9 cellular contexts compared by ENCODE assay signal in genomic region chr4:41880840-41881831, GRCh38. TPM values are rescaled to one million over a fixed set of nuclear protein-coding genes. Genes with fewer than 3 reads are reported as not detected.
DNase-seq lines count a peak whose midpoint lies in the region; ATAC-seq, FAIRE-seq and TF ChIP-seq lines count a peak whose summit lies in the region.
"Had no signal": no experiment of that assay in that cellular context is flagged by ENCODE, and none has a peak within 500 bp of the region (broad histone marks: within the 10 kb centered on the region; RNA-seq: fewer than 3 reads in every experiment).

No MANE protein-coding gene starts in this region.

- peaks cover 3% of the 10 kb centered on the region for H4K20me1 ChIP-seq in keratinocyte (ENCODE audit: control insufficient read depth, extremely low read depth, insufficient read depth, low read length)

- peak overlapping the region in 2 of 3 experiments; percentile 29 to 41 for H3K4me3 ChIP-seq in keratinocyte (ENCODE audit: control insufficient read depth in 2 of 3, extremely low read depth in 1 of 3, insufficient read depth in 2 of 3, low read depth in 1 of 3, low read length in 3 of 3)

- no peak for FAIRE-seq in keratinocyte (lab: Jason Lieb, UNC)

- H3K27ac ChIP-seq in keratinocyte (ENCODE audit: control insufficient read depth, insufficient read depth, low read length), result no peak overlapping the region

- no peaks in the 10 kb centered on the region for H3K9me1 ChIP-seq in keratinocyte (ENCODE audit: control insufficient read depth, extremely low read depth, insufficient read depth, low read length)

- H3K36me3 Mint-ChIP-seq in activated CD4-positive, alpha-beta T cell treated with anti-CD3 and anti-CD28 coated beads, Interleukin-2, amount 10 ng/mL, durations not matched to agents 24 days and 14 days (ENCODE audit: low read depth), result no peaks in the 10 kb centered on the region
- no peaks in the 10 kb centered on the region for H3K36me3 Mint-ChIP-seq in activated naive CD8-positive, alpha-beta T cell treated with anti-CD3 and anti-CD28 coated beads, Interleukin-2, amount 10 ng/mL, durations not matched to agents 7 days and 5 days
- no peaks in the 10 kb centered on the region for H3K36me3 Mint-ChIP-seq in stimulated activated naive B cell treated with anti-CD40 and anti-IgM and Interleukin-4, amounts not matched to agents 10 μg/mL and 1 μg/mL and 100 μg/mL, for 72 hours

- ATAC-seq in activated naive CD8-positive, alpha-beta T cell treated with anti-CD3 and anti-CD28 coated beads, Interleukin-2, amount 10 ng/mL, durations not matched to agents 7 days and 5 days (ENCODE audit: low read depth), result no peak
- ATAC-seq in stimulated activated naive B cell treated with anti-CD40 and anti-IgM and Interleukin-4, amounts not matched to agents 10 μg/mL and 1 μg/mL and 100 μg/mL, for 72 hours (replicated peaks), result no peak
- no peak for ATAC-seq in GM19351 (IDR thresholded peaks at IDR 0.05; ENCODE audit: unreplicated experiment)

- H3K79me2 ChIP-seq in keratinocyte (ENCODE audit: control insufficient read depth, insufficient read depth, low read length), result no peaks in the 10 kb centered on the region

- peak overlapping the region; percentile 60 for H3K4me2 ChIP-seq in keratinocyte (ENCODE audit: control insufficient read depth, extremely low read depth, insufficient read depth, low read depth, low read length)

- peaks cover 70% of the 10 kb centered on the region for H3K27me3 ChIP-seq in keratinocyte (ENCODE audit: control insufficient read depth, extremely low read depth, insufficient read depth, low read length)

- H3K4me1 Mint-ChIP-seq in activated CD4-positive, alpha-beta T cell treated with anti-CD3 and anti-CD28 coated beads, Interleukin-2, amount 10 ng/mL, durations not matched to agents 24 days and 14 days, result peaks cover 4% of the 10 kb centered on the region
- H3K4me1 Mint-ChIP-seq in activated naive CD8-positive, alpha-beta T cell treated with anti-CD3 and anti-CD28 coated beads, Interleukin-2, amount 10 ng/mL, durations not matched to agents 7 days and 5 days, result peaks cover 7% of the 10 kb centered on the region
- peaks cover 8 to 39% of the 10 kb centered on the region in 2 donors for H3K4me1 Mint-ChIP-seq in stimulated activated naive B cell treated with anti-CD40 and anti-IgM and Interleukin-4, amounts not matched to agents 10 μg/mL and 1 μg/mL and 100 μg/mL, for 72 hours

- no peaks in the 10 kb centered on the region for H3K9me3 ChIP-seq in keratinocyte (ENCODE audit: control insufficient read depth, low read depth, low read length)

- dilution Hi-C loops in keratinocyte (cut with MboI; ENCODE audit: extremely low pct_ligation_motif_present, low sequenced_read_pairs), result no loop called here

- no peak for TF ChIP-seq CTCF in keratinocyte (optimal IDR thresholded peaks at IDR 0.05 in 1 of 3, IDR thresholded peaks at IDR 0.05 in 1 of 3, conservative IDR thresholded peaks at IDR 0.05 in 1 of 3; ENCODE audit: extremely low read depth in 1 of 3, insufficient read depth in 2 of 3, low read length in 3 of 3)

- peaks cover 67% of the 10 kb centered on the region for H3K27me3 Mint-ChIP-seq in activated CD4-positive, alpha-beta T cell treated with anti-CD3 and anti-CD28 coated beads, Interleukin-2, amount 10 ng/mL, durations not matched to agents 24 days and 14 days
- H3K27me3 Mint-ChIP-seq in activated naive CD8-positive, alpha-beta T cell treated with anti-CD3 and anti-CD28 coated beads, Interleukin-2, amount 10 ng/mL, durations not matched to agents 7 days and 5 days, result peaks cover 81% of the 10 kb centered on the region
- H3K27me3 Mint-ChIP-seq in stimulated activated naive B cell treated with anti-CD40 and anti-IgM and Interleukin-4, amounts not matched to agents 10 μg/mL and 1 μg/mL and 100 μg/mL, for 72 hours, result peaks cover 62 to 72% of the 10 kb centered on the region in 2 donors

- POLR2A ChIA-PET in activated naive CD8-positive, alpha-beta T cell treated with anti-CD3 and anti-CD28 coated beads, Interleukin-2, amount 10 ng/mL, durations not matched to agents 7 days and 5 days (lab: Charles Lee), result no interaction called here

- DNase-seq in activated CD4-positive, alpha-beta T cell treated with anti-CD3 and anti-CD28 coated beads, Interleukin-2, amount 10 ng/mL, durations not matched to agents 24 days and 14 days, result no peak
- DNase-seq in activated CD4-positive, alpha-beta T cell treated with anti-CD3 and anti-CD28 coated beads, Interleukin-2, amount 50 U/mL, for 4 hours, result no peak
- DNase-seq in activated naive CD8-positive, alpha-beta T cell treated with anti-CD3 and anti-CD28 coated beads, Interleukin-2, amount 10 ng/mL, durations not matched to agents 7 days and 5 days, result no peak
- DNase-seq in keratinocyte (ENCODE audit: low read depth, low spot score) (no peak), AG08396 (ENCODE audit: low spot score) (no peak), kidney tubule cell (ENCODE audit: low spot score) (no peak)
- DNase-seq in stimulated activated naive B cell treated with anti-CD40 and anti-IgM and Interleukin-4, amounts not matched to agents 10 μg/mL and 1 μg/mL and 100 μg/mL, for 72 hours, result no peak
- DNase-seq: NK-92 treated with Interleukin-12 subunit alpha and Interleukin-12 subunit beta, amount 100 ng/mL, for 24 hours had no signal

- H3K4me3 Mint-ChIP-seq in activated CD4-positive, alpha-beta T cell treated with anti-CD3 and anti-CD28 coated beads, Interleukin-2, amount 10 ng/mL, durations not matched to agents 24 days and 14 days, result peak overlapping the region; percentile 30
- H3K4me3 Mint-ChIP-seq in activated naive CD8-positive, alpha-beta T cell treated with anti-CD3 and anti-CD28 coated beads, Interleukin-2, amount 10 ng/mL, durations not matched to agents 7 days and 5 days, result peak overlapping the region; percentile 40
- H3K4me3 Mint-ChIP-seq in stimulated activated naive B cell treated with anti-CD40 and anti-IgM and Interleukin-4, amounts not matched to agents 10 μg/mL and 1 μg/mL and 100 μg/mL, for 72 hours, result peak overlapping the region; percentile 60 to 69

- H3K36me3 ChIP-seq in keratinocyte (ENCODE audit: control insufficient read depth in 2 of 2, extremely low read depth in 1 of 2, insufficient read depth in 2 of 2, low read length in 2 of 2), result no peaks in the 10 kb centered on the region

- no peaks in the 10 kb centered on the region for H3K4me1 ChIP-seq in keratinocyte (ENCODE audit: control insufficient read depth, extremely low read depth, insufficient read depth, low read length)

- H2AFZ ChIP-seq in keratinocyte (ENCODE audit: control insufficient read depth, low read length), result no peak overlapping the region

- peak overlapping the region; percentile 21 for H3K27ac Mint-ChIP-seq in activated CD4-positive, alpha-beta T cell treated with anti-CD3 and anti-CD28 coated beads, Interleukin-2, amount 10 ng/mL, durations not matched to agents 24 days and 14 days
- peak overlapping the region; percentile 62 for H3K27ac Mint-ChIP-seq in activated naive CD8-positive, alpha-beta T cell treated with anti-CD3 and anti-CD28 coated beads, Interleukin-2, amount 10 ng/mL, durations not matched to agents 7 days and 5 days
- H3K27ac Mint-ChIP-seq in stimulated activated naive B cell treated with anti-CD40 and anti-IgM and Interleukin-4, amounts not matched to agents 10 μg/mL and 1 μg/mL and 100 μg/mL, for 72 hours, result peak overlapping the region; percentile 92

- intact Hi-C loops in activated CD4-positive, alpha-beta T cell treated with anti-CD3 and anti-CD28 coated beads, Interleukin-2, amount 10 ng/mL, durations not matched to agents 24 days and 14 days (cut with micrococcal nuclease), result loop anchor here (2.0 to 5.0 kb wide), 2 partner anchors 130 to 271 kb away; partner anchors contain the start of gene BEND4

- H3K9ac ChIP-seq in keratinocyte (ENCODE audit: control insufficient read depth, extremely low read depth, insufficient read depth, low read length), result no peak overlapping the region

- peaks cover 2% of the 10 kb centered on the region for H3K9me3 Mint-ChIP-seq in activated CD4-positive, alpha-beta T cell treated with anti-CD3 and anti-CD28 coated beads, Interleukin-2, amount 10 ng/mL, durations not matched to agents 24 days and 14 days
- H3K9me3 Mint-ChIP-seq in activated naive CD8-positive, alpha-beta T cell treated with anti-CD3 and anti-CD28 coated beads, Interleukin-2, amount 10 ng/mL, durations not matched to agents 7 days and 5 days, result no peaks in the 10 kb centered on the region
- H3K9me3 Mint-ChIP-seq in stimulated activated naive B cell treated with anti-CD40 and anti-IgM and Interleukin-4, amounts not matched to agents 10 μg/mL and 1 μg/mL and 100 μg/mL, for 72 hours, result no peaks in the 10 kb centered on the region

RNA-seq across cellular contexts. Expression of gene TMEM33, which starts 54.1 kb away (rescaled TPM):
- total RNA-seq in activated CD4-positive, alpha-beta T cell treated with anti-CD3 and anti-CD28 coated beads, Interleukin-2, amount 10 ng/mL, durations not matched to agents 24 days and 14 days, result 97.6 and 102 TPM in 2 replicates
- total RNA-seq in activated naive CD8-positive, alpha-beta T cell treated with anti-CD3 and anti-CD28 coated beads, Interleukin-2, amount 10 ng/mL, durations not matched to agents 7 days and 5 days, result 10 to 100 TPM; 45.5 to 46.2 TPM
- 72.0 to 133 TPM (median 110 TPM) in 3 replicates for polyA plus RNA-seq in keratinocyte
- 17.7 TPM for polyA plus RNA-seq in keratinocyte (2011; ENCODE audit: low read depth)
- 50.4 and 103 TPM in 2 replicates for polyA plus RNA-seq in keratinocyte (2011; cell fraction: cytosol; rRNA removed)
- 134 and 136 TPM in 2 replicates for polyA plus RNA-seq in keratinocyte (2011; cell fraction: nucleus; rRNA removed)
- 55.2 and 59.6 TPM in 2 replicates for polyA plus RNA-seq in keratinocyte (2012; ENCODE audit: low replicate concordance)
- 226 to 274 TPM (median 273 TPM) in 3 replicates for polyA minus RNA-seq in keratinocyte
- 119 TPM for polyA minus RNA-seq in keratinocyte (2011; cell fraction: cytosol; rRNA and poly(A)+ RNA removed)
- polyA minus RNA-seq in keratinocyte (2011; cell fraction: nucleus; rRNA and poly(A)+ RNA removed), result 177 and 293 TPM in 2 replicates

Comparison
In these comparisons a context has a peak if more than half of its experiments do, and no peak if none do; other contexts are left out.
1. H3K27ac Mint-ChIP-seq: peak in every context shown above with its lines; median percentile 92 in stimulated activated naive B cell treated with anti-CD40 and anti-IgM and Interleukin-4, amounts not matched to agents 10 μg/mL and 1 μg/mL and 100 μg/mL, for 72 hours; 62 in activated naive CD8-positive, alpha-beta T cell treated with anti-CD3 and anti-CD28 coated beads, Interleukin-2, amount 10 ng/mL, durations not matched to agents 7 days and 5 days; 21 in activated CD4-positive, alpha-beta T cell treated with anti-CD3 and anti-CD28 coated beads, Interleukin-2, amount 10 ng/mL, durations not matched to agents 24 days and 14 days.